1 cellular context compared by ENCODE assay signal in the genomic region with DNA sequence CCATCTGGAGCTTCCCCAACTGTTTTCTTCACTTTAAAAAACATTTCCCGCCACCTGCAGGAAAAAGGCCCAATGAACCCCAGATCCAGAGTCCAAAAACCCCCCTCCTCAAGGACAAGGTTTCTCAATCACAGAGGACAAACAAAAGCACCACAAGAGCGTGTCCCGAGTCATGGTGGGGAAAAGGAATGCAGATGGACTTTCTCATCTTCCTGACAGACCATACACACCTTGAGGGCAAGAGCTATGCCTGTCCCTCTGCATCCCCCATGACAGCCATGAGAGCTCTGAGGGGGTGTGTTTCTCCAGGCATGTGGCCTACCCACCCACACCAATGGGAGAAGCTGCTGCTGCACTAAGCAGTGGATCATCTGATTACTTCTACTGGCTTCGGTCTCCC.
TF ChIP-seq lines count a peak whose summit lies in the region.

No MANE protein-coding gene starts in this region.

TF ChIP-seq in HepG2, 621 proteins besides CTCF, POLR2A, EP300 and RAD21 (continued from another document and continues in another):
- TF ChIP-seq, protein P1, sequence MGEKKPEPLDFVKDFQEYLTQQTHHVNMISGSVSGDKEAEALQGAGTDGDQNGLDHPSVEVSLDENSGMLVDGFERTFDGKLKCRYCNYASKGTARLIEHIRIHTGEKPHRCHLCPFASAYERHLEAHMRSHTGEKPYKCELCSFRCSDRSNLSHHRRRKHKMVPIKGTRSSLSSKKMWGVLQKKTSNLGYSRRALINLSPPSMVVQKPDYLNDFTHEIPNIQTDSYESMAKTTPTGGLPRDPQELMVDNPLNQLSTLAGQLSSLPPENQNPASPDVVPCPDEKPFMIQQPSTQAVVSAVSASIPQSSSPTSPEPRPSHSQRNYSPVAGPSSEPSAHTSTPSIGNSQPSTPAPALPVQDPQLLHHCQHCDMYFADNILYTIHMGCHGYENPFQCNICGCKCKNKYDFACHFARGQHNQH (CRISPR knock-in tag; IDR thresholded peaks at IDR 0.05): no peak
- TF ChIP-seq ZNF75D (CRISPR knock-in tag; IDR thresholded peaks at IDR 0.05; ENCODE audit: borderline replicate concordance) (no peak), KDM5A (IDR thresholded peaks at IDR 0.05; ENCODE audit: borderline replicate concordance, low read length) (no peak), SIN3A (IDR thresholded peaks at IDR 0.05; ENCODE audit: borderline replicate concordance, low read depth, low read length) (no peak), GABPA (IDR thresholded peaks at IDR 0.05; ENCODE audit: low read depth, low read length) (no peak), GABPA (CRISPR knock-in tag; IDR thresholded peaks at IDR 0.05; ENCODE audit: low read depth) (0 out of 2 replicates have a peak, but pooled peaks have one; percentile 22), MIXL1 (CRISPR knock-in tag; IDR thresholded peaks at IDR 0.05) (no peak), PHF20 (CRISPR knock-in tag; IDR thresholded peaks at IDR 0.05) (no peak), RFX3 (CRISPR knock-in tag; IDR thresholded peaks at IDR 0.05) (no peak), RARA (CRISPR knock-in tag; IDR thresholded peaks at IDR 0.05) (peak; percentile 8; the same call in 1 of the 2 replicates), ZNF766 (CRISPR knock-in tag; IDR thresholded peaks at IDR 0.05; ENCODE audit: borderline replicate concordance) (no peak), KAT8 (CRISPR knock-in tag; IDR thresholded peaks at IDR 0.05) (0 out of 2 replicates have a peak, but pooled peaks have one; percentile 53), FOXK2 (IDR thresholded peaks at IDR 0.05) (no peak), DPF2 (CRISPR knock-in tag; IDR thresholded peaks at IDR 0.05; ENCODE audit: borderline replicate concordance, low read depth) (no peak), SRF (IDR thresholded peaks at IDR 0.05; ENCODE audit: low read depth, low read length) (no peak), NFE2L1 (CRISPR knock-in tag; IDR thresholded peaks at IDR 0.05; ENCODE audit: borderline replicate concordance) (no peak), RBFOX2 (IDR thresholded peaks at IDR 0.05; ENCODE audit: low read depth, low read length) (no peak), JARID2 (CRISPR knock-in tag; IDR thresholded peaks at IDR 0.05; ENCODE audit: insufficient replicate concordance) (no peak), DNMT3B (CRISPR knock-in tag; conservative IDR thresholded peaks at IDR 0.05) (no peak), PPARG (CRISPR knock-in tag; conservative IDR thresholded peaks at IDR 0.05) (no peak), IRX3 (CRISPR knock-in tag; IDR thresholded peaks at IDR 0.05; ENCODE audit: borderline replicate concordance, low read depth) (0 out of 2 replicates have a peak, but pooled peaks have one; percentile 34), ZNF776 (CRISPR knock-in tag; IDR thresholded peaks at IDR 0.05) (no peak), HNF4G (IDR thresholded peaks at IDR 0.05; ENCODE audit: borderline replicate concordance, low read depth, low read length) (peak; percentile 86), HNF4G (CRISPR knock-in tag; IDR thresholded peaks at IDR 0.05; ENCODE audit: borderline replicate concordance, low read depth) (no peak), HOXA3 (CRISPR knock-in tag; IDR thresholded peaks at IDR 0.05) (peak; percentile 24; the same call in 1 of the 2 replicates), SMC3 (IDR thresholded peaks at IDR 0.05; ENCODE audit: low read length) (0 out of 2 replicates have a peak, but pooled peaks have one; percentile 4), TRIM24 (CRISPR knock-in tag; IDR thresholded peaks at IDR 0.05) (peak; percentile 82), ZSCAN25 (CRISPR knock-in tag; IDR thresholded peaks at IDR 0.05) (no peak), ZNF83 (CRISPR knock-in tag; IDR thresholded peaks at IDR 0.05; ENCODE audit: borderline replicate concordance) (no peak), TARDBP (CRISPR knock-in tag; IDR thresholded peaks at IDR 0.05) (peak; percentile 65), KMT2A (CRISPR knock-in tag; IDR thresholded peaks at IDR 0.05) (no peak), NCOA2 (CRISPR knock-in tag; IDR thresholded peaks at IDR 0.05) (0 out of 2 replicates have a peak, but pooled peaks have one; percentile 51), ZNF563 (CRISPR knock-in tag; IDR thresholded peaks at IDR 0.05) (no peak), CREM (IDR thresholded peaks at IDR 0.05) (peak; percentile 47; the same call in 1 of the 2 replicates), CREM (CRISPR knock-in tag; IDR thresholded peaks at IDR 0.05) (no peak)
- TF ChIP-seq, protein P2, sequence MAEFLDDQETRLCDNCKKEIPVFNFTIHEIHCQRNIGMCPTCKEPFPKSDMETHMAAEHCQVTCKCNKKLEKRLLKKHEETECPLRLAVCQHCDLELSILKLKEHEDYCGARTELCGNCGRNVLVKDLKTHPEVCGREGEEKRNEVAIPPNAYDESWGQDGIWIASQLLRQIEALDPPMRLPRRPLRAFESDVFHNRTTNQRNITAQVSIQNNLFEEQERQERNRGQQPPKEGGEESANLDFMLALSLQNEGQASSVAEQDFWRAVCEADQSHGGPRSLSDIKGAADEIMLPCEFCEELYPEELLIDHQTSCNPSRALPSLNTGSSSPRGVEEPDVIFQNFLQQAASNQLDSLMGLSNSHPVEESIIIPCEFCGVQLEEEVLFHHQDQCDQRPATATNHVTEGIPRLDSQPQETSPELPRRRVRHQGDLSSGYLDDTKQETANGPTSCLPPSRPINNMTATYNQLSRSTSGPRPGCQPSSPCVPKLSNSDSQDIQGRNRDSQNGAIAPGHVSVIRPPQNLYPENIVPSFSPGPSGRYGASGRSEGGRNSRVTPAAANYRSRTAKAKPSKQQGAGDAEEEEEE (CRISPR knock-in tag; IDR thresholded peaks at IDR 0.05; ENCODE audit: borderline replicate concordance): no peak
- TF ChIP-seq, protein P3, sequence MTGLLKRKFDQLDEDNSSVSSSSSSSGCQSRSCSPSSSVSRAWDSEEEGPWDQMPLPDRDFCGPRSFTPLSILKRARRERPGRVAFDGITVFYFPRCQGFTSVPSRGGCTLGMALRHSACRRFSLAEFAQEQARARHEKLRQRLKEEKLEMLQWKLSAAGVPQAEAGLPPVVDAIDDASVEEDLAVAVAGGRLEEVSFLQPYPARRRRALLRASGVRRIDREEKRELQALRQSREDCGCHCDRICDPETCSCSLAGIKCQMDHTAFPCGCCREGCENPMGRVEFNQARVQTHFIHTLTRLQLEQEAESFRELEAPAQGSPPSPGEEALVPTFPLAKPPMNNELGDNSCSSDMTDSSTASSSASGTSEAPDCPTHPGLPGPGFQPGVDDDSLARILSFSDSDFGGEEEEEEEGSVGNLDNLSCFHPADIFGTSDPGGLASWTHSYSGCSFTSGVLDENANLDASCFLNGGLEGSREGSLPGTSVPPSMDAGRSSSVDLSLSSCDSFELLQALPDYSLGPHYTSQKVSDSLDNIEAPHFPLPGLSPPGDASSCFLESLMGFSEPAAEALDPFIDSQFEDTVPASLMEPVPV (CRISPR knock-in tag; IDR thresholded peaks at IDR 0.05): 0 out of 2 replicates have a peak, but pooled peaks have one; percentile 40
- TF ChIP-seq, protein P4, sequence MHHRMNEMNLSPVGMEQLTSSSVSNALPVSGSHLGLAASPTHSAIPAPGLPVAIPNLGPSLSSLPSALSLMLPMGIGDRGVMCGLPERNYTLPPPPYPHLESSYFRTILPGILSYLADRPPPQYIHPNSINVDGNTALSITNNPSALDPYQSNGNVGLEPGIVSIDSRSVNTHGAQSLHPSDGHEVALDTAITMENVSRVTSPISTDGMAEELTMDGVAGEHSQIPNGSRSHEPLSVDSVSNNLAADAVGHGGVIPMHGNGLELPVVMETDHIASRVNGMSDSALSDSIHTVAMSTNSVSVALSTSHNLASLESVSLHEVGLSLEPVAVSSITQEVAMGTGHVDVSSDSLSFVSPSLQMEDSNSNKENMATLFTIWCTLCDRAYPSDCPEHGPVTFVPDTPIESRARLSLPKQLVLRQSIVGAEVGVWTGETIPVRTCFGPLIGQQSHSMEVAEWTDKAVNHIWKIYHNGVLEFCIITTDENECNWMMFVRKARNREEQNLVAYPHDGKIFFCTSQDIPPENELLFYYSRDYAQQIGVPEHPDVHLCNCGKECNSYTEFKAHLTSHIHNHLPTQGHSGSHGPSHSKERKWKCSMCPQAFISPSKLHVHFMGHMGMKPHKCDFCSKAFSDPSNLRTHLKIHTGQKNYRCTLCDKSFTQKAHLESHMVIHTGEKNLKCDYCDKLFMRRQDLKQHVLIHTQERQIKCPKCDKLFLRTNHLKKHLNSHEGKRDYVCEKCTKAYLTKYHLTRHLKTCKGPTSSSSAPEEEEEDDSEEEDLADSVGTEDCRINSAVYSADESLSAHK (CRISPR knock-in tag; IDR thresholded peaks at IDR 0.05; ENCODE audit: borderline replicate concordance): no peak
- TF ChIP-seq, protein P5, sequence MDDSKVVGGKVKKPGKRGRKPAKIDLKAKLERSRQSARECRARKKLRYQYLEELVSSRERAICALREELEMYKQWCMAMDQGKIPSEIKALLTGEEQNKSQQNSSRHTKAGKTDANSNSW (CRISPR knock-in tag; IDR thresholded peaks at IDR 0.05; ENCODE audit: borderline replicate concordance): no peak
- TF ChIP-seq, protein P6, sequence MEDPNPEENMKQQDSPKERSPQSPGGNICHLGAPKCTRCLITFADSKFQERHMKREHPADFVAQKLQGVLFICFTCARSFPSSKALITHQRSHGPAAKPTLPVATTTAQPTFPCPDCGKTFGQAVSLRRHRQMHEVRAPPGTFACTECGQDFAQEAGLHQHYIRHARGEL (CRISPR knock-in tag; IDR thresholded peaks at IDR 0.05): no peak
- TF ChIP-seq, protein P7, sequence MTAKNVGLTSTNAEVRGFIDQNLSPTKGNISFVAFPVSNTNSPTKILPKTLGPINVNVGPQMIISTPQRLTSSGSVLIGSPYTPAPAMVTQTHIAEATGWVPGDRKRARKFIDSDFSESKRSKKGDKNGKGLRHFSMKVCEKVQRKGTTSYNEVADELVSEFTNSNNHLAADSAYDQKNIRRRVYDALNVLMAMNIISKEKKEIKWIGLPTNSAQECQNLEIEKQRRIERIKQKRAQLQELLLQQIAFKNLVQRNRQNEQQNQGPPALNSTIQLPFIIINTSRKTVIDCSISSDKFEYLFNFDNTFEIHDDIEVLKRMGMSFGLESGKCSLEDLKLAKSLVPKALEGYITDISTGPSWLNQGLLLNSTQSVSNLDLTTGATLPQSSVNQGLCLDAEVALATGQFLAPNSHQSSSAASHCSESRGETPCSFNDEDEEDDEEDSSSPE (CRISPR knock-in tag; IDR thresholded peaks at IDR 0.05): peak; percentile 77; the same call in 1 of the 2 replicates
- TF ChIP-seq, protein P8, sequence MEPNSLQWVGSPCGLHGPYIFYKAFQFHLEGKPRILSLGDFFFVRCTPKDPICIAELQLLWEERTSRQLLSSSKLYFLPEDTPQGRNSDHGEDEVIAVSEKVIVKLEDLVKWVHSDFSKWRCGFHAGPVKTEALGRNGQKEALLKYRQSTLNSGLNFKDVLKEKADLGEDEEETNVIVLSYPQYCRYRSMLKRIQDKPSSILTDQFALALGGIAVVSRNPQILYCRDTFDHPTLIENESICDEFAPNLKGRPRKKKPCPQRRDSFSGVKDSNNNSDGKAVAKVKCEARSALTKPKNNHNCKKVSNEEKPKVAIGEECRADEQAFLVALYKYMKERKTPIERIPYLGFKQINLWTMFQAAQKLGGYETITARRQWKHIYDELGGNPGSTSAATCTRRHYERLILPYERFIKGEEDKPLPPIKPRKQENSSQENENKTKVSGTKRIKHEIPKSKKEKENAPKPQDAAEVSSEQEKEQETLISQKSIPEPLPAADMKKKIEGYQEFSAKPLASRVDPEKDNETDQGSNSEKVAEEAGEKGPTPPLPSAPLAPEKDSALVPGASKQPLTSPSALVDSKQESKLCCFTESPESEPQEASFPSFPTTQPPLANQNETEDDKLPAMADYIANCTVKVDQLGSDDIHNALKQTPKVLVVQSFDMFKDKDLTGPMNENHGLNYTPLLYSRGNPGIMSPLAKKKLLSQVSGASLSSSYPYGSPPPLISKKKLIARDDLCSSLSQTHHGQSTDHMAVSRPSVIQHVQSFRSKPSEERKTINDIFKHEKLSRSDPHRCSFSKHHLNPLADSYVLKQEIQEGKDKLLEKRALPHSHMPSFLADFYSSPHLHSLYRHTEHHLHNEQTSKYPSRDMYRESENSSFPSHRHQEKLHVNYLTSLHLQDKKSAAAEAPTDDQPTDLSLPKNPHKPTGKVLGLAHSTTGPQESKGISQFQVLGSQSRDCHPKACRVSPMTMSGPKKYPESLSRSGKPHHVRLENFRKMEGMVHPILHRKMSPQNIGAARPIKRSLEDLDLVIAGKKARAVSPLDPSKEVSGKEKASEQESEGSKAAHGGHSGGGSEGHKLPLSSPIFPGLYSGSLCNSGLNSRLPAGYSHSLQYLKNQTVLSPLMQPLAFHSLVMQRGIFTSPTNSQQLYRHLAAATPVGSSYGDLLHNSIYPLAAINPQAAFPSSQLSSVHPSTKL (CRISPR knock-in tag; IDR thresholded peaks at IDR 0.05): peak; percentile 47
- TF ChIP-seq, protein P9, sequence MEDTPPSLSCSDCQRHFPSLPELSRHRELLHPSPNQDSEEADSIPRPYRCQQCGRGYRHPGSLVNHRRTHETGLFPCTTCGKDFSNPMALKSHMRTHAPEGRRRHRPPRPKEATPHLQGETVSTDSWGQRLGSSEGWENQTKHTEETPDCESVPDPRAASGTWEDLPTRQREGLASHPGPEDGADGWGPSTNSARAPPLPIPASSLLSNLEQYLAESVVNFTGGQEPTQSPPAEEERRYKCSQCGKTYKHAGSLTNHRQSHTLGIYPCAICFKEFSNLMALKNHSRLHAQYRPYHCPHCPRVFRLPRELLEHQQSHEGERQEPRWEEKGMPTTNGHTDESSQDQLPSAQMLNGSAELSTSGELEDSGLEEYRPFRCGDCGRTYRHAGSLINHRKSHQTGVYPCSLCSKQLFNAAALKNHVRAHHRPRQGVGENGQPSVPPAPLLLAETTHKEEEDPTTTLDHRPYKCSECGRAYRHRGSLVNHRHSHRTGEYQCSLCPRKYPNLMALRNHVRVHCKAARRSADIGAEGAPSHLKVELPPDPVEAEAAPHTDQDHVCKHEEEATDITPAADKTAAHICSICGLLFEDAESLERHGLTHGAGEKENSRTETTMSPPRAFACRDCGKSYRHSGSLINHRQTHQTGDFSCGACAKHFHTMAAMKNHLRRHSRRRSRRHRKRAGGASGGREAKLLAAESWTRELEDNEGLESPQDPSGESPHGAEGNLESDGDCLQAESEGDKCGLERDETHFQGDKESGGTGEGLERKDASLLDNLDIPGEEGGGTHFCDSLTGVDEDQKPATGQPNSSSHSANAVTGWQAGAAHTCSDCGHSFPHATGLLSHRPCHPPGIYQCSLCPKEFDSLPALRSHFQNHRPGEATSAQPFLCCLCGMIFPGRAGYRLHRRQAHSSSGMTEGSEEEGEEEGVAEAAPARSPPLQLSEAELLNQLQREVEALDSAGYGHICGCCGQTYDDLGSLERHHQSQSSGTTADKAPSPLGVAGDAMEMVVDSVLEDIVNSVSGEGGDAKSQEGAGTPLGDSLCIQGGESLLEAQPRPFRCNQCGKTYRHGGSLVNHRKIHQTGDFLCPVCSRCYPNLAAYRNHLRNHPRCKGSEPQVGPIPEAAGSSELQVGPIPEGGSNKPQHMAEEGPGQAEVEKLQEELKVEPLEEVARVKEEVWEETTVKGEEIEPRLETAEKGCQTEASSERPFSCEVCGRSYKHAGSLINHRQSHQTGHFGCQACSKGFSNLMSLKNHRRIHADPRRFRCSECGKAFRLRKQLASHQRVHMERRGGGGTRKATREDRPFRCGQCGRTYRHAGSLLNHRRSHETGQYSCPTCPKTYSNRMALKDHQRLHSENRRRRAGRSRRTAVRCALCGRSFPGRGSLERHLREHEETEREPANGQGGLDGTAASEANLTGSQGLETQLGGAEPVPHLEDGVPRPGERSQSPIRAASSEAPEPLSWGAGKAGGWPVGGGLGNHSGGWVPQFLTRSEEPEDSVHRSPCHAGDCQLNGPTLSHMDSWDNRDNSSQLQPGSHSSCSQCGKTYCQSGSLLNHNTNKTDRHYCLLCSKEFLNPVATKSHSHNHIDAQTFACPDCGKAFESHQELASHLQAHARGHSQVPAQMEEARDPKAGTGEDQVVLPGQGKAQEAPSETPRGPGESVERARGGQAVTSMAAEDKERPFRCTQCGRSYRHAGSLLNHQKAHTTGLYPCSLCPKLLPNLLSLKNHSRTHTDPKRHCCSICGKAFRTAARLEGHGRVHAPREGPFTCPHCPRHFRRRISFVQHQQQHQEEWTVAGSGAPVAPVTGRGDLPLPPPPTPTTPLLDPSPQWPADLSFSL (CRISPR knock-in tag; IDR thresholded peaks at IDR 0.05): no peak
